33 cellular contexts compared by ENCODE assay signal in the genomic region with DNA sequence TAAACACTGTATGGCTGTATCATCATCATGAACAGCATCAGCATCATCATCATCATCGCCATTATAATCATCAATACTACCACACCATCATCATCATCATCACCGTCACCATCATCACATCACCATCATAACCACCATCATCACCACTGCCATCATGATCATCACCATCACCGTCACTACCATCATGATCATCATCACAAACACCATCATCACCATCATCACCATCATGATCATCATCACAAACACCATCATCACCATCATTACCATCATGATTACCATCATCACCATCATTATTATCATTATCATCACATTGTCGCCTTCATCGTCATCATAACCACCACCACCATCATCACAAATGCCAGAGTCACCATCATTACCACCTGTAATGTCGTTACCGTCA.
"Had no signal": no experiment of that assay in that cellular context is flagged by ENCODE, and none has a peak within 500 bp of the region (broad histone marks: within the 10 kb centered on the region; RNA-seq: fewer than 3 reads in every experiment).

No MANE protein-coding gene starts in this region.

- H3K9me3 ChIP-seq: adrenal gland had no signal

- H3K4me3 ChIP-seq: adrenal gland, breast epithelium had no signal

- FAIRE-seq: endometrium, endothelial cell of umbilical vein, frontal cortex had no signal

- H3K4me1 ChIP-seq: adrenal gland, breast epithelium had no signal

- H3K36me3 Mint-ChIP-seq: activated naive CD4-positive, alpha-beta T cell treated with anti-CD3 and anti-CD28 coated beads, Interleukin-2, amount 50 U/mL, for 24 hours; activated naive CD8-positive, alpha-beta T cell treated with anti-CD3 and anti-CD28 coated beads for 36 hours; brain had no signal

- DNase-seq: activated B cell treated with CpG ODN at 0.5 μM for 24 hours; activated CD4-positive, alpha-beta T cell treated with anti-CD3 and anti-CD28 coated beads for 48 hours; activated CD4-positive, alpha-beta T cell treated with anti-CD3 and anti-CD28 coated beads, Interleukin-2, amount 50 U/mL, for 1 hour; activated CD4-positive, alpha-beta T cell treated with anti-CD3 and anti-CD28 coated beads, Interleukin-2, amount 50 U/mL, for 48 hours; activated CD8-positive, alpha-beta memory T cell treated with anti-CD3 and anti-CD28 coated beads for 24 hours; activated CD8-positive, alpha-beta T cell treated with anti-CD3 and anti-CD28 coated beads for 36 hours; activated effector memory CD4-positive, alpha-beta T cell treated with anti-CD3 and anti-CD28 coated beads, Interleukin-2, amount 50 U/mL, for 16 hours; activated naive CD4-positive, alpha-beta T cell treated with anti-CD3 and anti-CD28 coated beads for 36 hours; activated naive CD8-positive, alpha-beta T cell treated with anti-CD3 and anti-CD28 coated beads for 36 hours; activated naive CD8-positive, alpha-beta T cell treated with anti-CD3 and anti-CD28 coated beads, Interleukin-2, amount 50 U/mL, for 24 hours; activated T-cell treated with anti-CD3 and anti-CD28 coated beads, Interleukin-2, amount 50 U/mL, for 4 hours; adrenal gland; amygdala; aorta; cortex of kidney; dermis blood vessel endothelial cell; effector CD4-positive, alpha-beta T cell; foreskin fibroblast; head of caudate nucleus; hippocampal formation; T-helper 9 cell; WERI-Rb-1 had no signal

- H3K4me3 Mint-ChIP-seq: activated B cell treated with CpG ODN at 0.5 μM for 24 hours; activated CD8-positive, alpha-beta T cell treated with anti-CD3 and anti-CD28 coated beads for 36 hours; activated naive CD4-positive, alpha-beta T cell treated with anti-CD3 and anti-CD28 coated beads for 36 hours; activated naive CD4-positive, alpha-beta T cell treated with anti-CD3 and anti-CD28 coated beads, Interleukin-2, amount 50 U/mL, for 24 hours; activated naive CD8-positive, alpha-beta T cell treated with anti-CD3 and anti-CD28 coated beads for 36 hours; activated naive CD8-positive, alpha-beta T cell treated with anti-CD3 and anti-CD28 coated beads, Interleukin-2, amount 50 U/mL, for 24 hours; activated T-cell treated with anti-CD3 and anti-CD28 coated beads, Interleukin-2, amount 50 U/mL, for 4 hours; brain; central memory CD8-positive, alpha-beta T cell; T-helper 1 cell treated with Interleukin-12 subunit alpha and Interleukin-12 subunit beta and Interleukin-4 antibody, amounts not matched to agents 30 μg/mL and 1 μg/mL, for 36 hours had no signal

- H3K4me1 Mint-ChIP-seq: activated B cell treated with CpG ODN at 0.5 μM for 24 hours; activated naive CD4-positive, alpha-beta T cell treated with anti-CD3 and anti-CD28 coated beads, Interleukin-2, amount 50 U/mL, for 24 hours; activated naive CD8-positive, alpha-beta T cell treated with anti-CD3 and anti-CD28 coated beads for 36 hours; activated naive CD8-positive, alpha-beta T cell treated with anti-CD3 and anti-CD28 coated beads, Interleukin-2, amount 50 U/mL, for 24 hours; brain; central memory CD8-positive, alpha-beta T cell had no signal

- H3K36me3 ChIP-seq: adrenal gland, breast epithelium, WERI-Rb-1 had no signal

- H3K27me3 Mint-ChIP-seq: activated B cell treated with CpG ODN at 0.5 μM for 24 hours; activated CD8-positive, alpha-beta T cell treated with anti-CD3 and anti-CD28 coated beads for 36 hours; activated naive CD4-positive, alpha-beta T cell treated with anti-CD3 and anti-CD28 coated beads, Interleukin-2, amount 50 U/mL, for 24 hours; activated naive CD8-positive, alpha-beta T cell treated with anti-CD3 and anti-CD28 coated beads for 36 hours; activated naive CD8-positive, alpha-beta T cell treated with anti-CD3 and anti-CD28 coated beads, Interleukin-2, amount 50 U/mL, for 24 hours; brain; central memory CD8-positive, alpha-beta T cell had no signal

- H3K27ac Mint-ChIP-seq: activated B cell treated with CpG ODN at 0.5 μM for 24 hours; activated CD8-positive, alpha-beta T cell treated with anti-CD3 and anti-CD28 coated beads for 36 hours; activated naive CD4-positive, alpha-beta T cell treated with anti-CD3 and anti-CD28 coated beads for 36 hours; activated naive CD4-positive, alpha-beta T cell treated with anti-CD3 and anti-CD28 coated beads, Interleukin-2, amount 50 U/mL, for 24 hours; activated naive CD8-positive, alpha-beta T cell treated with anti-CD3 and anti-CD28 coated beads for 36 hours; activated naive CD8-positive, alpha-beta T cell treated with anti-CD3 and anti-CD28 coated beads, Interleukin-2, amount 50 U/mL, for 24 hours; activated T-helper 2 cell treated with anti-CD3 and anti-CD28 coated beads, Interferon-gamma antibody, Interleukin-2, Interleukin-4, amounts not matched to agents 10 μg/mL and 5 μg/mL and 100 μg/mL, durations not matched to agents 14 hours and 24 hours and 36 hours; brain; T-helper 1 cell treated with Interleukin-12 subunit alpha and Interleukin-12 subunit beta and Interleukin-4 antibody, amounts not matched to agents 30 μg/mL and 1 μg/mL, for 36 hours had no signal

- H3K27me3 ChIP-seq: adrenal gland, breast epithelium had no signal

- H3K27ac ChIP-seq: adrenal gland, breast epithelium, epithelial cell of prostate, WERI-Rb-1 had no signal

- ATAC-seq: activated CD4-positive, CD25-positive, alpha-beta regulatory T cell treated with anti-CD3 and anti-CD28 coated beads, Interleukin-2, amount 50 U/mL, for 24 hours; activated CD8-positive, alpha-beta T cell treated with anti-CD3 and anti-CD28 coated beads for 36 hours; activated naive CD8-positive, alpha-beta T cell treated with anti-CD3 and anti-CD28 coated beads, Interleukin-2, amount 50 U/mL, for 24 hours; activated T-cell treated with anti-CD3 and anti-CD28 coated beads, Interleukin-2, amount 50 U/mL, for 4 hours had no signal

- H3K9me3 Mint-ChIP-seq: activated CD8-positive, alpha-beta T cell treated with anti-CD3 and anti-CD28 coated beads for 36 hours; activated naive CD8-positive, alpha-beta T cell treated with anti-CD3 and anti-CD28 coated beads for 36 hours had no signal
